Comparison of ENCODE assay signal across 13 cellular contexts in the genomic region with DNA sequence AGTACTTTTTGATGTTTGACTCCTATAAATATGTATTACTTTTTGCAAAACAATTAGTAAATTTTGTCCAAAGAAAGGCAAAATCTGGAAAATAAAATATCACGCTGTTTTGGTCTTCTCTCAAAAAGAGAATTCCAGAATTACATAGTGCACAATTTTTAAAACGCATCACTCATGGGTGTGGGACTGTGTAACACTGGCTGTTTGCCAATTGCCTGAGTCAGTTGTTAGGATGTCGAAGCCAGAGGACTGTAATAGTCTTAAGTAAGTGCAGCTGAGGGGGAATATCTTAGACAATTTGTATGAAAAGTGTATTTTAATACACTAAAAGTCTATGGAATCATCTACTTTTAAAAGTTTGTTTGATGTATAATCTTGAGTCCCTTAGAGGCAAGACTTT. TPM values are rescaled to one million over a fixed set of nuclear protein-coding genes. Genes with fewer than 3 reads are reported as not detected.
DNase-seq lines count a peak whose midpoint lies in the region; ATAC-seq, FAIRE-seq and TF ChIP-seq lines count a peak whose summit lies in the region.
"Had no signal": no experiment of that assay in that cellular context is flagged by ENCODE, and none has a peak within 500 bp of the region (broad histone marks: within the 10 kb centered on the region; RNA-seq: fewer than 3 reads in every experiment).

No MANE protein-coding gene starts in this region.

- H3K27me3 ChIP-seq in bronchial epithelial cell (ENCODE audit: control insufficient read depth, insufficient read depth, low read length): no peaks in the 10 kb centered on the region
- H3K27me3 ChIP-seq: vagina had no signal

- H3K36me3 ChIP-seq in bronchial epithelial cell (ENCODE audit: control insufficient read depth, insufficient read depth, low read length): no peaks in the 10 kb centered on the region
- H3K36me3 ChIP-seq: vagina, WERI-Rb-1 had no signal

- ATAC-seq in GM18907 (IDR thresholded peaks at IDR 0.05; ENCODE audit: unreplicated experiment) (no peak), GM19351 (IDR thresholded peaks at IDR 0.05; ENCODE audit: unreplicated experiment) (no peak), HG03280 (IDR thresholded peaks at IDR 0.05; ENCODE audit: unreplicated experiment) (no peak)

- no peak overlapping the region for H3K4me3 ChIP-seq in bronchial epithelial cell (ENCODE audit: low read depth, low read length)
- H3K4me3 ChIP-seq: vagina had no signal

- no peak for TF ChIP-seq CTCF in bronchial epithelial cell (IDR thresholded peaks at IDR 0.05; ENCODE audit: insufficient read depth, low read length, severe bottlenecking)

- no peak for FAIRE-seq in bronchial epithelial cell (lab: Jason Lieb, UNC)

- DNase-seq in ELR (ENCODE audit: low read depth): peak; percentile 59
- peak; percentile 40 for DNase-seq in LoVo (ENCODE audit: low spot score)
- DNase-seq in bronchial epithelial cell (ENCODE audit: low read depth): peak; percentile 73
- peak; percentile 63 for DNase-seq in iris pigment epithelial cell (ENCODE audit: low read depth)
- DNase-seq in HPDE6-E6E7 (ENCODE audit: extremely low spot score): no peak
- DNase-seq: activated naive CD4-positive, alpha-beta T cell treated with anti-CD3 and anti-CD28 coated beads, Interleukin-2, amount 10 ng/mL, durations not matched to agents 7 days and 5 days; H9; stimulated activated naive CD4-positive, alpha-beta T cell treated with Interleukin-2 at 50 U/mL for 16 hours; WERI-Rb-1 had no signal

RNA-seq across cellular contexts. Expression of a gene that starts 24.1 kb away (rescaled TPM):
- 6.1 and 14.7 TPM in 2 replicates for total RNA-seq in bronchial epithelial cell
